Comparison of ENCODE assay signal across 8 cellular contexts in the genomic region with DNA sequence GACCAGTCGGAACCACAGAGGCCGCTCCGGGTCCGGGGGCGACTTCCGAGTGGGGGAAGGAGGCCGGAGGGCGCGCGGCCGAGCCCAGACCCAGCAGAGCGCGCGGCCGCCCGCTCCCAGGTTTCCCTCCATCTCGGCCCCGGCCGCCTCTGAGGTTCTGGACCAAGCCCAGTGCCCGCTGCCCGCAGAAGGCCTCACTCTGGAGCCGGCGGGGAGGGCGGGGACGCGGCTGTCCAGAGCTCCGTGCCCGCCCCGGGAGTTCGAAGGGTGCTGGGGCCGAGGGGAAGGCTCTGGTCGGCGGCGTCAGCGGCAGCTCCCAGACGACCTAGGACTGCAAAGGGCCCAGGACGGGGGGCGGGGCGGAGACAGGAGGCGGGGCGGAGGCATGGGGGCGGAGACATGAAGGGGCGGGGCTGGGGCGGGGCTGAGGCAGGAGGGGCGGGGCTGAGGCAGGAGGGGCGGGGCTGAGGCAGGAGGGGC. TPM values are rescaled to one million over a fixed set of nuclear protein-coding genes. Genes with fewer than 3 reads are reported as not detected.
A peak's percentile ranks its signal among the peaks of the same experiment; 100 is the strongest.
DNase-seq lines count a peak whose midpoint lies in the region; ATAC-seq and TF ChIP-seq lines count a peak whose summit lies in the region.

No MANE protein-coding gene starts in this region.

- H3K27me3 ChIP-seq in ovary (no peaks in the 10 kb centered on the region), transverse colon (peaks cover 16% of the 10 kb centered on the region)

- peak; percentile 24 for ATAC-seq in HG03095 (IDR thresholded peaks at IDR 0.05; ENCODE audit: unreplicated experiment)
- no peak for ATAC-seq in HG03460 (IDR thresholded peaks at IDR 0.05; ENCODE audit: unreplicated experiment)

- in situ Hi-C loops in transverse colon (cut with MboI; ENCODE audit: low pct_ligation_motif_present in 1 of 4, low pct_unique_long_range_greater_than_20kb in 1 of 4, low sequenced_read_pairs in 3 of 4): loop anchor here in 1 of 4 donors (10.0 kb wide), 1 partner anchor 115 kb away; no protein-coding TSS in a partner anchor

- TF ChIP-seq EP300 in ovary (IDR thresholded peaks at IDR 0.05) (no peak), transverse colon (IDR thresholded peaks at IDR 0.05; ENCODE audit: low read depth) (no peak)

- H3K4me3 ChIP-seq in AG10803 (ENCODE audit: low read length) (peak overlapping the region; percentile 43), fibroblast of mammary gland (ENCODE audit: control insufficient read depth, low read depth, low read length) (peak overlapping the region; percentile 37), ovary (peak overlapping the region; percentile 42), transverse colon (peak overlapping the region; percentile 30 to 51 (median 34))

- 1 to 3% (median 2%) methylated on average over 34 to 44 of the region's 46 CpGs for WGBS in ovary, 3 donors
- 4% methylated on average over 15 of the region's 46 CpGs; no CpG with 5 or more reads in 1 of the 2 donors for WGBS in transverse colon (ENCODE audit: low coverage in 1 of 2), 2 donors

- TF ChIP-seq POLR2A in ovary (IDR thresholded peaks at IDR 0.05) (no peak), transverse colon (IDR thresholded peaks at IDR 0.05) (no peak)

- intact Hi-C loops in ovary (cut with DNase I) (loop anchor here in 1 of 4 donors (5.0 kb wide), 1 partner anchor 33 kb away; no protein-coding TSS in a partner anchor), transverse colon (cut with DNase I; ENCODE audit: low total_unique reads) (loop anchor here (2.0 to 10.0 kb wide), 2 partner anchors 33 to 235 kb away; no protein-coding TSS in a partner anchor)

- TF ChIP-seq CTCF in AG10803 (conservative IDR thresholded peaks at IDR 0.05; ENCODE audit: low read length) (no peak), fibroblast of mammary gland (conservative IDR thresholded peaks at IDR 0.05; ENCODE audit: control insufficient read depth, insufficient read depth, low read depth, low read length) (no peak), ovary (IDR thresholded peaks at IDR 0.05) (no peak), transverse colon (IDR thresholded peaks at IDR 0.05) (no peak)

- H3K27ac ChIP-seq in ovary (no peak overlapping the region), transverse colon (peak overlapping the region in 2 of 4 donors; percentile 9 to 11)

- H3K4me1 ChIP-seq in ovary (ENCODE audit: insufficient read depth): peaks cover 3% of the 10 kb centered on the region
- H3K4me1 ChIP-seq in transverse colon: peaks cover 0 to 15% (median 8%) of the 10 kb centered on the region in 4 donors

- peak; percentile 42 for DNase-seq in AG10803 (ENCODE audit: low read depth)
- peak; percentile 31 for DNase-seq in activated CD8-positive, alpha-beta memory T cell treated with anti-CD3 and anti-CD28 coated beads, Interleukin-2, amount 50 U/mL, for 24 hours (ENCODE audit: extremely low read depth)
- DNase-seq in fibroblast of mammary gland (ENCODE audit: low read depth): peak; percentile 61
- peak; percentile 76 to 85 (median 82) for DNase-seq in ovary
- DNase-seq in transverse colon: peak; percentile 59
- no peak for DNase-seq in OCI-M2 (lab: John Stamatoyannopoulos, UW; ENCODE audit: unreplicated experiment)

- H3K36me3 ChIP-seq in ovary (no peaks in the 10 kb centered on the region), transverse colon (no peaks in the 10 kb centered on the region)

- H3K9me3 ChIP-seq in ovary: no peaks in the 10 kb centered on the region
- H3K9me3 ChIP-seq in transverse colon: peaks cover 12 to 13% of the 10 kb centered on the region in 2 donors

RNA-seq across cellular contexts. Expression of a gene that starts 48.0 kb away (rescaled TPM):
- 10 to 100 TPM in 4 of 7 donors, 1 to 10 TPM in 3; 2.4 to 18.2 (median 10.1) TPM for total RNA-seq in ovary
- 1 to 10 TPM in 1 of 2 donors, under 1 TPM in 1; 0.88 to 6.9 TPM for polyA plus RNA-seq in ovary
- 10 to 100 TPM in 3 of 4 donors, 1 to 10 TPM in 1; 8.3 to 24.1 (median 17.3) TPM for total RNA-seq in transverse colon

RNA-seq across cellular contexts. Expression of a gene that starts 53.2 kb away (rescaled TPM):
- 10 to 100 TPM in 1 of 7 donors, 1 to 10 TPM in 6; 3.7 to 10.1 (median 6.4) TPM for total RNA-seq in ovary
- 1 to 10 TPM; 2.4 to 3.1 TPM for polyA plus RNA-seq in ovary
- 1 to 10 TPM in 3 of 4 donors, under 1 TPM in 1; 0.80 to 7.8 (median 5.3) TPM for total RNA-seq in transverse colon
